Comparison of ENCODE assay signal across 8 cellular contexts in the genomic region with DNA sequence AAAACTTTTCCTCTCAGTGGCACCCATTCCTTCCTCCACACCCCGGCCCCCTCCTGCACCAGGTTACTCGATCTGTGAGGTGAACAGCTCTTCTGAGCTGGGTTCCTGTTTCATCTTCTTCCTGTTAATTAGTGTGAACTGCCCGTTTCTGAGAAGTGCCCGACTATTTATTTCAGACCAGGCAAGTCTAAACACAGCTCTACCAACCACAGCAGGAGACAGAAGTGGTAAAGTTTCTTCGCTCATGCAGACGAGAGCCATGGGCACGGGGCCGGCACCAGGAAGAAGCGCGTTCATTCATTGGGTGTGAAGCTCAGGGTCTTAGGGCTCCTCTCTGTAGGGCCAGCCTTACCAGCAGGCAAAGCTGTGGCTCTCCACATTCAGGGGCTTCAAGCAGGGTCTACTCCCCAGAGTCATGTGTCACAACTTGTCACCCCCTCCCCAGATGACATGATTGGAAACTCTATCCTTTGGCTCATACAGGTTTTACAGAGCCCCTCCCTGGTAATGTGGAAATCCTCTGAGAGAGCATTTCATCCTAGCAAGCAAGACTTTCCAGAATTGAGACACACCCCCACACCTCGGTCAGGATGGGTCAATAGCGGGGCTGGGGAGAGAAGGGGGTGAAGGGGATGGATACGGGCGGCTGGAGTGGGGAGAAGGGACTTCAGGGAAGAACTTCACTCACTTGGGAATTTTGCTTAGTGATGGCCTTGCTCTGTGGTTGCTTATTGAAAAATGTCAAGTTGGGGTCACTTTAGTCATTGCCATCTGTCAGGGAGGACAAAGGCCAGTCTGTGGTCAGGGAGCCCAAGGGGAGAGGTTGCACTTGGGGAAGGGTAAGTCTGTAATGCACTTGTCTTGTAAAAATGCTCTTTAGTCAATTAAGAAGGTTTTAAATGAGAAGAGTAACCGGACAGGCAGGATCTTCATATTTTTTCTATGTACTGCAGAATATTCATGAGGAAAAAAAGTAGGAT.
A peak's percentile ranks its signal among the peaks of the same experiment; 100 is the strongest.
DNase-seq lines count a peak whose midpoint lies in the region; ATAC-seq and TF ChIP-seq lines count a peak whose summit lies in the region.

No MANE protein-coding gene starts in this region.

- DNase-seq in GDM1 (lab: John Stamatoyannopoulos, UW) (peak; percentile 6), NOMO-1 (lab: John Stamatoyannopoulos, UW; ENCODE audit: unreplicated experiment in 2 of 2) (peak; percentile 72 to 85), EL (no peak), SW480 (ENCODE audit: low spot score) (no peak), left ventricle myocardium inferior (no peak)
- DNase-seq in effector memory CD4-positive, alpha-beta T cell = no peak

- TF ChIP-seq CTCF in neutrophil (IDR thresholded peaks at IDR 0.05) = no peak
- no peak for TF ChIP-seq CTCF in left ventricle myocardium inferior (IDR thresholded peaks at IDR 0.05; ENCODE audit: borderline replicate concordance)

- no peaks in the 10 kb centered on the region for H3K9me3 ChIP-seq in effector memory CD4-positive, alpha-beta T cell (ENCODE audit: control insufficient read depth, low read length)
- H3K9me3 ChIP-seq in neutrophil = no peaks in the 10 kb centered on the region
- peaks cover 5% of the 10 kb centered on the region for H3K9me3 ChIP-seq in left ventricle myocardium inferior (replicated peaks)

- peak overlapping the region; percentile 1 for H3K4me3 ChIP-seq in effector memory CD4-positive, alpha-beta T cell (ENCODE audit: insufficient read depth, low read depth, low read length, poor library complexity, severe bottlenecking)
- H3K4me3 ChIP-seq in neutrophil (ENCODE audit: low read depth in 1 of 2, low read length in 1 of 2) = peak overlapping the region in 1 of 2 experiments; percentile 40
- no peak overlapping the region for H3K4me3 ChIP-seq in left ventricle myocardium inferior

- peaks cover 17% of the 10 kb centered on the region for H3K4me1 ChIP-seq in effector memory CD4-positive, alpha-beta T cell (ENCODE audit: control insufficient read depth, insufficient read depth, low read length, poor library complexity, severe bottlenecking)
- H3K4me1 ChIP-seq in neutrophil (ENCODE audit: control insufficient read depth in 1 of 2, insufficient read depth in 1 of 2, low read depth in 1 of 2, low read length in 1 of 2) (peaks cover 27 to 29% of the 10 kb centered on the region in 2 experiments), left ventricle myocardium inferior (peaks cover 4% of the 10 kb centered on the region)

- no peaks in the 10 kb centered on the region for H3K27me3 ChIP-seq in effector memory CD4-positive, alpha-beta T cell (replicated peaks; ENCODE audit: control insufficient read depth, insufficient read depth, low read length, poor library complexity, severe bottlenecking)
- H3K27me3 ChIP-seq in neutrophil (peaks cover 13% of the 10 kb centered on the region), left ventricle myocardium inferior (ENCODE audit: low read depth) (peaks cover 7% of the 10 kb centered on the region)

- intact Hi-C loops in left ventricle myocardium inferior (cut with micrococcal nuclease) = loop anchor here (5.0 kb wide), 1 partner anchor 235 kb away; no protein-coding TSS in a partner anchor

- no peaks in the 10 kb centered on the region for H3K36me3 ChIP-seq in effector memory CD4-positive, alpha-beta T cell (ENCODE audit: control insufficient read depth, insufficient read depth, low read length)
- H3K36me3 ChIP-seq in neutrophil = no peaks in the 10 kb centered on the region
- H3K36me3 ChIP-seq in left ventricle myocardium inferior = no peaks in the 10 kb centered on the region

- no peak for ATAC-seq in GM18498 (IDR thresholded peaks at IDR 0.05; ENCODE audit: unreplicated experiment)

- no peak overlapping the region for H3K27ac ChIP-seq in effector memory CD4-positive, alpha-beta T cell (ENCODE audit: insufficient read depth, low read length, poor library complexity, severe bottlenecking)
- H3K27ac ChIP-seq in neutrophil (peak overlapping the region; percentile 59), left ventricle myocardium inferior (replicated peaks) (no peak overlapping the region)

Comparison
In these comparisons a context has a peak if more than half of its experiments do, and no peak if none do; other contexts are left out.
1. DNase-seq: peak in GDM1 (single experiment) and NOMO-1 (2 of 2); none in effector memory CD4-positive, alpha-beta T cell (0 of 3), EL (single experiment), SW480 (single experiment) and left ventricle myocardium inferior (single experiment).